Comparison of ENCODE assay signal across 8 cellular contexts in the genomic region with DNA sequence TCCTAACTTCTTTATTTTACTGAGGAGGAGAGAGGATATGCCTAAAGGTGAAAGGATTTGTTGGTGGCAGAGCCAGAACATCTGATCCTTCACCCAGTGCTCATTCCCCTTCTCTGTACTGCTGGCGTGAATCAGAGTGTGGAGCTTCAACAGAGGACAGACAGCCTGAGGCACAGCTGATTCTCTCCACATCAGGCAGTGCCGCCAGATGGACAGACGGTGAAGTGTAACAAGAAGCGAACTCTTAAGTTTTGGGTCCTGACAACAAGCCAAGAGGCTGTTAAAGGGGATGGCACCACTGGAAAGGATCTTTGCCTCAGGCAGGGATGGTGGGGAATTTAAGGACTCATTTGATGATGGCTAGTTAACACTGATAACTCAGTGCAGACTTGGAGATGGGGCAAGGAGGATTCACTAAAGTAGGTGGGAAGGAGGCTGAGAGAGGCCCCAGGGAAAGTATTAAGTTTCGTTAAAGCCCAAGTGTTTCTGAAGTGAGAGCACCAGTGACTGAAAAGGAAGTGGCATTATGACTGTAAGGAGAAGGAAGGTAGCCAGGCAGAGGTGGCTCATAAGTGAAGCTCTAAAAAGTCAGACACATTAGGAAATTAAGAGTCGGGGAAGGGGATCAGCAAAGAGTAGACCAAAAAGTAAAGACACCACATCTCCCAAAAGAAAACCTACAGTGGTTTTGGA.
DNase-seq lines count a peak whose midpoint lies in the region; ATAC-seq, FAIRE-seq and TF ChIP-seq lines count a peak whose summit lies in the region.

No MANE protein-coding gene starts in this region.

- ATAC-seq in A549 (peak; percentile 35 to 52; a peak in 3 of 6 replicates), HG02798 (IDR thresholded peaks at IDR 0.05; ENCODE audit: poor library complexity, unreplicated experiment) (peak; percentile 77), SK-N-SH treated with all-trans-retinoic acid at 6 μM for 48 hours (peak; percentile 89), gastrocnemius medialis (no peak)

- 93% methylated on average over 6 of the region's 6 CpGs for WGBS in A549 (ENCODE audit: missing lambda C conversion rate)

- POLR2A ChIA-PET in A549 (lab: Yijun Ruan, JAX), result no interaction called here

- no peak for TF ChIP-seq EP300 in A549 (IDR thresholded peaks at IDR 0.05)

- TF ChIP-seq CTCF in A549 (IDR thresholded peaks at IDR 0.05) (no peak), GM12864 (IDR thresholded peaks at IDR 0.05; ENCODE audit: low read depth, low read length, missing control alignments) (peak; percentile 77), gastrocnemius medialis (IDR thresholded peaks at IDR 0.05 in 4 of 5, conservative IDR thresholded peaks at IDR 0.05 in 1 of 5) (no peak)

- CTCF ChIA-PET in A549 (lab: Yijun Ruan, JAX), result interaction anchor here (1.6 kb wide), 1 partner anchor 61 kb away, joined by 5 read pairs; no protein-coding TSS in a partner anchor

- no peak overlapping the region for H3K4me2 ChIP-seq in A549

- H3K27me3 ChIP-seq in gastrocnemius medialis, result no peaks in the 10 kb centered on the region

- H3K4me1 ChIP-seq in A549, result no peaks in the 10 kb centered on the region; the same call in 2 of the 3 replicates
- H3K4me1 ChIP-seq in gastrocnemius medialis, result peaks cover 23 to 28% of the 10 kb centered on the region in 2 donors

- H3K9me3 ChIP-seq in A549, result no peaks in the 10 kb centered on the region
- H3K9me3 ChIP-seq in gastrocnemius medialis, result no peaks in the 10 kb centered on the region

- intact Hi-C loops in gastrocnemius medialis (cut with DNase I; ENCODE audit: low total_unique reads), result loop anchor here (5.0 kb wide), 1 partner anchor 79 kb away; a partner anchor contains a TSS

- FAIRE-seq in A549 (lab: Jason Lieb, UNC), result no peak

- no peaks in the 10 kb centered on the region for H3K36me3 ChIP-seq in gastrocnemius medialis

- peak in 1 of 2 experiments; percentile 10 for DNase-seq in A549 (ENCODE audit: low read depth in 1 of 2, low spot score in 1 of 2)
- peak; percentile 36 for DNase-seq in GM12864 (ENCODE audit: low read depth)
- peak; percentile 98 for DNase-seq in islet precursor cell
- no peak for DNase-seq in gastrocnemius medialis
- no peak for DNase-seq in HCEC 1CT
- DNase-seq in glomerular visceral epithelial cell (ENCODE audit: extremely low spot score), result no peak

- in situ Hi-C loops in gastrocnemius medialis (cut with MboI; ENCODE audit: low sequenced_read_pairs in 4 of 4), result no loop called here

- TF ChIP-seq RAD21 in A549 (conservative IDR thresholded peaks at IDR 0.05 in 1 of 2, IDR thresholded peaks at IDR 0.05 in 1 of 2), result no peak

- H3K4me3 ChIP-seq in A549 (no peak overlapping the region), GM12864 (ENCODE audit: low read depth, low read length) (no peak overlapping the region), gastrocnemius medialis (no peak overlapping the region)

- H3K27ac ChIP-seq in A549, result no peak overlapping the region
- H3K27ac ChIP-seq in gastrocnemius medialis, result no peak overlapping the region

- TF ChIP-seq POLR2A in A549 (IDR thresholded peaks at IDR 0.05; ENCODE audit: low read length), result no peak
- TF ChIP-seq POLR2A in gastrocnemius medialis (IDR thresholded peaks at IDR 0.05), result no peak

TF ChIP-seq in A549, 52 proteins besides CTCF, POLR2A, EP300 and RAD21 (continues in another document):
- TF ChIP-seq, protein P1, sequence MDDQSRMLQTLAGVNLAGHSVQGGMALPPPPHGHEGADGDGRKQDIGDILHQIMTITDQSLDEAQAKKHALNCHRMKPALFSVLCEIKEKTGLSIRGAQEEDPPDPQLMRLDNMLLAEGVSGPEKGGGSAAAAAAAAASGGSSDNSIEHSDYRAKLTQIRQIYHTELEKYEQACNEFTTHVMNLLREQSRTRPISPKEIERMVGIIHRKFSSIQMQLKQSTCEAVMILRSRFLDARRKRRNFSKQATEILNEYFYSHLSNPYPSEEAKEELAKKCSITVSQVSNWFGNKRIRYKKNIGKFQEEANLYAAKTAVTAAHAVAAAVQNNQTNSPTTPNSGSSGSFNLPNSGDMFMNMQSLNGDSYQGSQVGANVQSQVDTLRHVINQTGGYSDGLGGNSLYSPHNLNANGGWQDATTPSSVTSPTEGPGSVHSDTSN (IDR thresholded peaks at IDR 0.05), result no peak
- TF ChIP-seq ZFP36 (IDR thresholded peaks at IDR 0.05; ENCODE audit: borderline replicate concordance, partially characterized antibody) (no peak), MAFK (IDR thresholded peaks at IDR 0.05; ENCODE audit: partially characterized antibody) (no peak), RFX5 (IDR thresholded peaks at IDR 0.05) (no peak), FOSL2 (IDR thresholded peaks at IDR 0.05) (no peak), FOSL2 (CRISPR knock-in tag; IDR thresholded peaks at IDR 0.05) (no peak), CHD2 (IDR thresholded peaks at IDR 0.05; ENCODE audit: low read length, partially characterized antibody) (no peak), NPAS2 (CRISPR knock-in tag; IDR thresholded peaks at IDR 0.05; ENCODE audit: borderline replicate concordance) (no peak), JUNB (IDR thresholded peaks at IDR 0.05) (no peak)
- TF ChIP-seq, protein P2, sequence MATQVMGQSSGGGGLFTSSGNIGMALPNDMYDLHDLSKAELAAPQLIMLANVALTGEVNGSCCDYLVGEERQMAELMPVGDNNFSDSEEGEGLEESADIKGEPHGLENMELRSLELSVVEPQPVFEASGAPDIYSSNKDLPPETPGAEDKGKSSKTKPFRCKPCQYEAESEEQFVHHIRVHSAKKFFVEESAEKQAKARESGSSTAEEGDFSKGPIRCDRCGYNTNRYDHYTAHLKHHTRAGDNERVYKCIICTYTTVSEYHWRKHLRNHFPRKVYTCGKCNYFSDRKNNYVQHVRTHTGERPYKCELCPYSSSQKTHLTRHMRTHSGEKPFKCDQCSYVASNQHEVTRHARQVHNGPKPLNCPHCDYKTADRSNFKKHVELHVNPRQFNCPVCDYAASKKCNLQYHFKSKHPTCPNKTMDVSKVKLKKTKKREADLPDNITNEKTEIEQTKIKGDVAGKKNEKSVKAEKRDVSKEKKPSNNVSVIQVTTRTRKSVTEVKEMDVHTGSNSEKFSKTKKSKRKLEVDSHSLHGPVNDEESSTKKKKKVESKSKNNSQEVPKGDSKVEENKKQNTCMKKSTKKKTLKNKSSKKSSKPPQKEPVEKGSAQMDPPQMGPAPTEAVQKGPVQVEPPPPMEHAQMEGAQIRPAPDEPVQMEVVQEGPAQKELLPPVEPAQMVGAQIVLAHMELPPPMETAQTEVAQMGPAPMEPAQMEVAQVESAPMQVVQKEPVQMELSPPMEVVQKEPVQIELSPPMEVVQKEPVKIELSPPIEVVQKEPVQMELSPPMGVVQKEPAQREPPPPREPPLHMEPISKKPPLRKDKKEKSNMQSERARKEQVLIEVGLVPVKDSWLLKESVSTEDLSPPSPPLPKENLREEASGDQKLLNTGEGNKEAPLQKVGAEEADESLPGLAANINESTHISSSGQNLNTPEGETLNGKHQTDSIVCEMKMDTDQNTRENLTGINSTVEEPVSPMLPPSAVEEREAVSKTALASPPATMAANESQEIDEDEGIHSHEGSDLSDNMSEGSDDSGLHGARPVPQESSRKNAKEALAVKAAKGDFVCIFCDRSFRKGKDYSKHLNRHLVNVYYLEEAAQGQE (IDR thresholded peaks at IDR 0.05), result no peak

TF ChIP-seq in SK-N-SH treated with all-trans-retinoic acid at 6 μM for 48 hours, 23 proteins besides CTCF, POLR2A, EP300 and RAD21 (continues in another document):
- TF ChIP-seq, protein P3, sequence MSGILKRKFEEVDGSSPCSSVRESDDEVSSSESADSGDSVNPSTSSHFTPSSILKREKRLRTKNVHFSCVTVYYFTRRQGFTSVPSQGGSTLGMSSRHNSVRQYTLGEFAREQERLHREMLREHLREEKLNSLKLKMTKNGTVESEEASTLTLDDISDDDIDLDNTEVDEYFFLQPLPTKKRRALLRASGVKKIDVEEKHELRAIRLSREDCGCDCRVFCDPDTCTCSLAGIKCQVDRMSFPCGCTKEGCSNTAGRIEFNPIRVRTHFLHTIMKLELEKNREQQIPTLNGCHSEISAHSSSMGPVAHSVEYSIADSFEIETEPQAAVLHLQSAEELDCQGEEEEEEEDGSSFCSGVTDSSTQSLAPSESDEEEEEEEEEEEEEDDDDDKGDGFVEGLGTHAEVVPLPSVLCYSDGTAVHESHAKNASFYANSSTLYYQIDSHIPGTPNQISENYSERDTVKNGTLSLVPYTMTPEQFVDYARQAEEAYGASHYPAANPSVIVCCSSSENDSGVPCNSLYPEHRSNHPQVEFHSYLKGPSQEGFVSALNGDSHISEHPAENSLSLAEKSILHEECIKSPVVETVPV (CRISPR knock-in tag; IDR thresholded peaks at IDR 0.05), result no peak
- TF ChIP-seq PPARA (CRISPR knock-in tag; IDR thresholded peaks at IDR 0.05; ENCODE audit: borderline replicate concordance) (no peak), TCF4 (CRISPR knock-in tag; IDR thresholded peaks at IDR 0.05; ENCODE audit: borderline replicate concordance) (peak; percentile 58; the same call in 1 of the 2 replicates), RARB (CRISPR knock-in tag; IDR thresholded peaks at IDR 0.05) (no peak), TOX (CRISPR knock-in tag; IDR thresholded peaks at IDR 0.05; ENCODE audit: borderline replicate concordance) (no peak), SNAI2 (CRISPR knock-in tag; IDR thresholded peaks at IDR 0.05) (no peak), ZFP3 (CRISPR knock-in tag; IDR thresholded peaks at IDR 0.05) (no peak; the same call in 1 of the 2 replicates), ZNF70 (CRISPR knock-in tag; IDR thresholded peaks at IDR 0.05) (peak; percentile 31; the same call in 1 of the 2 replicates), ZC3H10 (CRISPR knock-in tag; IDR thresholded peaks at IDR 0.05) (no peak)

Comparison
In these comparisons a context has a peak if more than half of its experiments do, and no peak if none do; other contexts are left out.
1. ATAC-seq: peak in A549 (2 of 2), HG02798 (single experiment) and SK-N-SH treated with all-trans-retinoic acid at 6 μM for 48 hours (single experiment); none in gastrocnemius medialis (0 of 2).
2. DNase-seq: peak in GM12864 (single experiment) and islet precursor cell (single experiment); none in gastrocnemius medialis (0 of 2), HCEC 1CT (single experiment) and glomerular visceral epithelial cell (single experiment).